12 cellular contexts compared by ENCODE assay signal in the genomic region with DNA sequence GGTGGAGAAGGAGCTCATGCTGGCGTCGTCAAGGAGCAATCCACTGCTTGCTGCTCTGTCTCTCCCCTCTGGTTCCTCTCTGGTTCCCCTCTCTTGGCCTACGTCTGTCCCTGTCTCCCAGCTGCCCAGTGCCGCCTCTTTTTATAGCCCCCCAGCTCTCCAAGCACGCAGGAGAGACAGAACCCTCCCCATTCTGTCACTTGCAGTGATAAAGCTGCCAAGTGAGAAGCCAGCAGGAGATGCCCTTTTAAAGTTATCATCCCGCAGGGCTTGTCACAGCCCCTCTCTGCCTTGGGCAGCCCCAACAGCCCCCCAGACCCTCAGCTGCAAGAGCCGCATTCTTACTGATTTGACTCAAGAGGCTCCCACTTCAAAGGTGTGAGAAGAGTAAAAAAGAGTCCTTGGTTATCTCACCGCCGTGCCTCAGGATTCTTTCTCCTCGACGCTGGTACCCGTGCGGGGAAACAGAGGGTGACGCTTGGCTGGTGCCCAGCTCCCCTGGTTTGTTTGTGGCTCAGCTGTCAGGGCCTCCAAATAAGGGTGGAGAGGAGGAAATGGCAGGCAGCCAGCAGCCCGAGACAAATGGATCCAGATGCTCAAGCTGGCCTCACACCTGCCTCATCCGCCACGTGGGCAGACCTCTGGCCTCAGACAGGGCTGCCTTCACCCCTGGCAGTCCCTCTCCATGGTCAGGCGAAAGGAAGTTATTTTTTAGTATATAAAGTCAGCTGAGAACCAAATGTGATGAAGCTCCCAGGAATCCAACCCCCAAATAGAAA. TPM values are rescaled to one million over a fixed set of nuclear protein-coding genes. Genes with fewer than 3 reads are reported as not detected.
DNase-seq lines count a peak whose midpoint lies in the region; ATAC-seq and TF ChIP-seq lines count a peak whose summit lies in the region.
"Had no signal": no experiment of that assay in that cellular context is flagged by ENCODE, and none has a peak within 500 bp of the region (broad histone marks: within the 10 kb centered on the region; RNA-seq: fewer than 3 reads in every experiment).

TSS of gene NPPA (minus strand) at position 117 of the 779 bp plus-strand sequence. CDS start at position 18, 99 bp downstream.

- H3K27ac ChIP-seq in left ventricle myocardium inferior (replicated peaks) = no peak within 1 kb of the TSS
- H3K27ac ChIP-seq: sigmoid colon, transverse colon had no signal

- no peaks in the 10 kb centered on the region for H3K9me3 Mint-ChIP-seq in HFFc6

- no peak within 1 kb of the TSS for H3K27ac Mint-ChIP-seq in HFFc6

- H3K36me3 Mint-ChIP-seq in HFFc6 (ENCODE audit: low read depth) = peaks cover 18% of the 10 kb centered on the region

- peaks cover 8% of the 10 kb centered on the region; the same call in 1 of the 2 replicates for H3K4me1 Mint-ChIP-seq in HFFc6 (ENCODE audit: low read depth)

- TF ChIP-seq CTCF in left ventricle myocardium inferior (IDR thresholded peaks at IDR 0.05; ENCODE audit: borderline replicate concordance) (no peak), HFFc6 (IDR thresholded peaks at IDR 0.05) (no peak)

- peaks cover 12% of the 10 kb centered on the region for H3K36me3 ChIP-seq in left ventricle myocardium inferior
- H3K36me3 ChIP-seq: transverse colon had no signal

- peaks cover 6% of the 10 kb centered on the region for H3K27me3 ChIP-seq in left ventricle myocardium inferior (ENCODE audit: low read depth)
- H3K27me3 ChIP-seq: sigmoid colon, transverse colon had no signal

- DNase-seq in DMS 273 (lab: John Stamatoyannopoulos, UW; ENCODE audit: unreplicated experiment) (peak; percentile 98), NCI-H128 (lab: John Stamatoyannopoulos, UW; ENCODE audit: unreplicated experiment) (peak; percentile 88), NCI-H748 treated with DMSO at 0.1 percent for 48 hours (lab: John Stamatoyannopoulos, UW) (peak; percentile 10), left ventricle myocardium inferior (peak; percentile 26), HFFc6 (no peak)
- DNase-seq in activated CD4-positive, alpha-beta T cell treated with anti-CD3 and anti-CD28 coated beads, Interleukin-2, amount 50 U/mL, for 48 hours = no peak
- DNase-seq: activated CD8-positive, alpha-beta memory T cell treated with anti-CD3 and anti-CD28 coated beads, Interleukin-2, amount 50 U/mL, for 4 hours; EL; sigmoid colon; transverse colon had no signal

- peaks cover 23% of the 10 kb centered on the region for H3K27me3 Mint-ChIP-seq in HFFc6 (ENCODE audit: insufficient read depth)

- no peak within 1 kb of the TSS for H3K4me3 Mint-ChIP-seq in HFFc6

- H3K4me1 ChIP-seq in left ventricle myocardium inferior = peaks cover 9% of the 10 kb centered on the region
- H3K4me1 ChIP-seq: sigmoid colon, transverse colon had no signal

- no peak within 1 kb of the TSS for H3K4me3 ChIP-seq in left ventricle myocardium inferior
- H3K4me3 ChIP-seq: sigmoid colon, transverse colon had no signal

- no peak for ATAC-seq in GM18498 (IDR thresholded peaks at IDR 0.05; ENCODE audit: unreplicated experiment)
- ATAC-seq in GM21529 (IDR thresholded peaks at IDR 0.05; ENCODE audit: unreplicated experiment) = no peak

- intact Hi-C loops in left ventricle myocardium inferior (cut with micrococcal nuclease) = no loop called here

- no peaks in the 10 kb centered on the region for H3K9me3 ChIP-seq in left ventricle myocardium inferior (replicated peaks)
- H3K9me3 ChIP-seq: sigmoid colon, transverse colon had no signal

RNA-seq across cellular contexts. Expression of gene NPPA, which starts in this region (rescaled TPM):
- total RNA-seq in left ventricle myocardium inferior = 1,100 TPM
- not detected for total RNA-seq in HFFc6 (2021; fragmentation: NEBNext Ultra II Directional; extraction: Animal tissue kit (Norgen Biotek cat#: 25700))
- total RNA-seq: sigmoid colon, transverse colon had no signal

Comparison
In these comparisons a context has a peak if more than half of its experiments do, and no peak if none do; other contexts are left out.
1. RNA of gene NPPA (total RNA-seq): 1,100 TPM in left ventricle myocardium inferior (single experiment); not detected in HFFc6; every median in the first group is over 1,000 times any median in the second.
2. DNase-seq: peak in DMS 273 (single experiment), NCI-H128 (single experiment), NCI-H748 treated with DMSO at 0.1 percent for 48 hours (single experiment) and left ventricle myocardium inferior (single experiment); none in HFFc6 (single experiment) and activated CD4-positive, alpha-beta T cell treated with anti-CD3 and anti-CD28 coated beads, Interleukin-2, amount 50 U/mL, for 48 hours (0 of 2).